ENCODE assay signal across 20 cellular contexts in the genomic region with DNA sequence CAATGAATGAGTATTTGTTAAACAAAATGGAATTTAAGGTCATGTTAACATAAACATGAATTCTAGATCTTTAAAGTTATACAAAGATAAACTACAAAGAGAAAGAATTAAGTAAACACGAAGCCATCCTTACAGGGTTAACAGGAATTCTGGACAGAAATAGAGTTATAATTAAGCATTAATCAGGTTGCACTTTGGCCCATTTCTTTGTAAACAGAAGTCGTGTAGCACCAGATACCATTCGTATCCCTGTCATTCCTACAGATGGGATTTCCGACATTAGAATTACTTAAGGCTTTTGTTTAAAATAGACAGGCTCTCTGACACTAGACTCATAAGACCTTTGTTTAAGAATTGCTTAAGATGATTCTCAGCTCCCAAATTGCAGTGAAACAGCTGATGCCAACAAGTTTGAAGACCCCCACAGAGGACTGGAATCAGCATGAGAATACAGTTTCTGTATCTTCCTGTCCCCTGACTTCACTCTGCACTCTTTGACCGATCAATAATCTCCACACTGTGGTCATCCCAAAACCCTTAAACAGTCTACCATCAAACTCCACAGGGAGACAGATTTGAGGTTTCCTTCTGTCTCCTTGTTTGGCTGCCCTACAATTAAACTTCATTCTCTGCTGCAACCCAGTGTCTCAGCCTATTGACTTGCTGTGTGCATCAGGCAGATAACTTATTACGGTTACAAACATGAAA.
"Had no signal": no experiment of that assay in that cellular context is flagged by ENCODE, and none has a peak within 500 bp of the region (broad histone marks: within the 10 kb centered on the region; RNA-seq: fewer than 3 reads in every experiment).

No MANE protein-coding gene starts in this region.

- DNase-seq: cerebellar nuclear complex; foreskin keratinocyte; left lung; lower lobe of right lung; naive B cell; occipital lobe; stimulated activated CD4-positive, alpha-beta T cell treated with anti-CD3 and anti-CD28 coated beads, Interleukin-2, amount 100 ng/mL, for 48 hours; stimulated activated naive CD8-positive, alpha-beta T cell treated with anti-CD3 and anti-CD28 coated beads, Interleukin-15, Interleukin-2, amounts not matched to agents 100 U/mL and 50 U/mL, for 24 hours; thyroid gland; uterus had no signal

- H3K9me3 ChIP-seq: left lung, lower lobe of right lung, suprapubic skin, thyroid gland, uterus had no signal

- H3K79me2 ChIP-seq: parathyroid adenoma had no signal

- H3K27me3 Mint-ChIP-seq: dendritic cell treated with granulocyte-macrophage colony-stimulating factor and Interleukin-4, amounts not matched to agents 40 ng/mL and 50 ng/mL, for 4 days; type B pancreatic cell had no signal

- H3K27me3 ChIP-seq: left lung, suprapubic skin, thyroid gland, uterus had no signal

- H3K4me3 Mint-ChIP-seq: dendritic cell treated with granulocyte-macrophage colony-stimulating factor and Interleukin-4, amounts not matched to agents 40 ng/mL and 50 ng/mL, for 4 days; memory B cell; naive B cell; nephron; type B pancreatic cell had no signal

- H3K9ac ChIP-seq: parathyroid adenoma had no signal

- H2AFZ ChIP-seq: parathyroid adenoma had no signal

- FAIRE-seq: colon, endothelial cell of umbilical vein, islet of Langerhans had no signal

- H3K27ac Mint-ChIP-seq: dendritic cell treated with granulocyte-macrophage colony-stimulating factor and Interleukin-4, amounts not matched to agents 40 ng/mL and 50 ng/mL, for 4 days; memory B cell had no signal

- H3K36me3 ChIP-seq: left lung, lower lobe of right lung, suprapubic skin, thyroid gland, uterus had no signal

- H3K4me3 ChIP-seq: left lung, lower lobe of right lung, smooth muscle cell, suprapubic skin, thyroid gland, uterus had no signal

- H3K4me1 Mint-ChIP-seq: memory B cell, naive B cell had no signal

- H3K4me1 ChIP-seq: foreskin keratinocyte, left lung, lower lobe of right lung, parathyroid adenoma, suprapubic skin, thyroid gland, uterus had no signal

- ATAC-seq: foreskin keratinocyte; left lung; lower lobe of right lung; stimulated activated naive CD8-positive, alpha-beta T cell treated with anti-CD3 and anti-CD28 coated beads, Interleukin-15, Interleukin-2, amounts not matched to agents 100 U/mL and 50 U/mL, for 24 hours had no signal

- H3K9me3 Mint-ChIP-seq: dendritic cell treated with granulocyte-macrophage colony-stimulating factor and Interleukin-4, amounts not matched to agents 40 ng/mL and 50 ng/mL, for 4 days; memory B cell; naive B cell; nephron; type B pancreatic cell had no signal

- H3K27ac ChIP-seq: foreskin keratinocyte, left lung, lower lobe of right lung, parathyroid adenoma, suprapubic skin, thyroid gland, uterus had no signal

- H3K4me2 ChIP-seq: smooth muscle cell had no signal

- H3K36me3 Mint-ChIP-seq: memory B cell, naive B cell, type B pancreatic cell had no signal
